In the genomic region with DNA sequence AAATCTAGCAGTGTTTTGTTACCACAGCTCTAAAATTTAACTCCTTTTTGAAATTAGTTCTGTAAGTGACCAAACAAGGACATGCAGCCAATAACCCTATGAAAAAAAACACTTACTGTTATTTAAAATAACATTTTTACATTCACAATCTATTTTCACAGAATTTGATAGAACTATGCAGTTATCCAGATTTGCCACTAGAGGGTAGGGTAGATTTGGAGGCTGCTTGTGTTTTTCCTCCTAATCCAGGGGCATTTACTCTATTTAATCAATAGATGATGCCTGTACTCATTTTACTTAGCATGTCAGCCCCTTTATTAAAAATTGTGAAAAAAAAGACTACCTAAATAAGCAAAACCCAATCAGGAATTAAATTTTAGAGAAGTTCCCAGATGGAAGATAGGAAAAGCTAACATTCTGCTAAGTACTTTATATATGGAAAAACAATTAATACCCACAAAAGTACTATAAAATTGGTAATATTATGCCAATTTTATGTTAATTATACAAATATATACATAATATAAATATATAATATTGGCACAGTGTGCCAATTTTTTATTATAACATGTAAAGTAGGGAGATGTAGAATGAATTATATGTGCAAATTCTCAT, we compare ENCODE assay signal across 9 cellular contexts. TPM values are rescaled to one million over a fixed set of nuclear protein-coding genes. Genes with fewer than 3 reads are reported as not detected.
A peak's percentile ranks its signal among the peaks of the same experiment; 100 is the strongest.
DNase-seq lines count a peak whose midpoint lies in the region; ATAC-seq lines count a peak whose summit lies in the region.
"Had no signal": no experiment of that assay in that cellular context is flagged by ENCODE, and none has a peak within 500 bp of the region (broad histone marks: within the 10 kb centered on the region; RNA-seq: fewer than 3 reads in every experiment).

No MANE protein-coding gene starts in this region.

- no peak overlapping the region for H3K4me3 Mint-ChIP-seq in T-helper 2 cell treated with Interferon-gamma antibody and Interleukin-4, amounts not matched to agents 5 μg/mL and 100 μg/mL, for 36 hours
- H3K4me3 Mint-ChIP-seq in activated naive CD8-positive, alpha-beta T cell treated with anti-CD3 and anti-CD28 coated beads for 36 hours: no peak overlapping the region

- no peaks in the 10 kb centered on the region for H3K9me3 Mint-ChIP-seq in T-helper 2 cell treated with Interferon-gamma antibody and Interleukin-4, amounts not matched to agents 5 μg/mL and 100 μg/mL, for 36 hours
- H3K9me3 Mint-ChIP-seq in activated naive CD8-positive, alpha-beta T cell treated with anti-CD3 and anti-CD28 coated beads for 36 hours: no peaks in the 10 kb centered on the region

- in situ Hi-C loops in G401 (cut with HindIII; ENCODE audit: low sequenced_read_pairs): no loop called here

- DNase-seq in G401 (ENCODE audit: low spot score) (peak; percentile 23), MV-4-11 (lab: John Stamatoyannopoulos, UW) (peak; percentile 11), astrocyte of the hippocampus (ENCODE audit: low read depth, low spot score) (peak; percentile 26), left colon (no peak)
- no peak for DNase-seq in T-helper 2 cell treated with Interferon-gamma antibody and Interleukin-4, amounts not matched to agents 5 μg/mL and 100 μg/mL, for 36 hours (ENCODE audit: low spot score)
- no peak for DNase-seq in activated naive CD8-positive, alpha-beta T cell treated with anti-CD3 and anti-CD28 coated beads for 36 hours

- H3K36me3 Mint-ChIP-seq in T-helper 2 cell treated with Interferon-gamma antibody and Interleukin-4, amounts not matched to agents 5 μg/mL and 100 μg/mL, for 36 hours (ENCODE audit: low read depth): no peaks in the 10 kb centered on the region
- H3K36me3 Mint-ChIP-seq in activated naive CD8-positive, alpha-beta T cell treated with anti-CD3 and anti-CD28 coated beads for 36 hours: no peaks in the 10 kb centered on the region

- ATAC-seq in left colon (peak; percentile 41), GM19324 (IDR thresholded peaks at IDR 0.05; ENCODE audit: low FRiP score, unreplicated experiment) (no peak), GM18511 (IDR thresholded peaks at IDR 0.05; ENCODE audit: unreplicated experiment) (no peak)

- peaks cover 25% of the 10 kb centered on the region for H3K27me3 Mint-ChIP-seq in T-helper 2 cell treated with Interferon-gamma antibody and Interleukin-4, amounts not matched to agents 5 μg/mL and 100 μg/mL, for 36 hours (ENCODE audit: low read depth)
- H3K27me3 Mint-ChIP-seq in activated naive CD8-positive, alpha-beta T cell treated with anti-CD3 and anti-CD28 coated beads for 36 hours: peaks cover 20% of the 10 kb centered on the region

- intact Hi-C loops in left colon (cut with DNase I, micrococcal nuclease): no loop called here

- H3K4me1 Mint-ChIP-seq in T-helper 2 cell treated with Interferon-gamma antibody and Interleukin-4, amounts not matched to agents 5 μg/mL and 100 μg/mL, for 36 hours (ENCODE audit: low read depth): no peaks in the 10 kb centered on the region
- H3K4me1 Mint-ChIP-seq in activated naive CD8-positive, alpha-beta T cell treated with anti-CD3 and anti-CD28 coated beads for 36 hours: no peaks in the 10 kb centered on the region

- H3K27ac Mint-ChIP-seq in T-helper 2 cell treated with Interferon-gamma antibody and Interleukin-4, amounts not matched to agents 5 μg/mL and 100 μg/mL, for 36 hours: no peak overlapping the region
- no peak overlapping the region for H3K27ac Mint-ChIP-seq in activated naive CD8-positive, alpha-beta T cell treated with anti-CD3 and anti-CD28 coated beads for 36 hours

RNA-seq across cellular contexts. Expression of a gene that starts 18.1 kb away (rescaled TPM):
- not detected in 2 replicates for total RNA-seq in G401 (2014; rRNA removed; shearing (Covaris generic))
- total RNA-seq in left colon: not detected
- total RNA-seq in activated naive CD8-positive, alpha-beta T cell treated with anti-CD3 and anti-CD28 coated beads for 36 hours: not detected
- total RNA-seq: SJSA1 had no signal

RNA-seq across cellular contexts. Expression of a gene that starts 23.7 kb away (rescaled TPM):
- not detected in 2 replicates for total RNA-seq in G401 (2014; rRNA removed; shearing (Covaris generic))
- not detected for total RNA-seq in left colon
- total RNA-seq in activated naive CD8-positive, alpha-beta T cell treated with anti-CD3 and anti-CD28 coated beads for 36 hours: not detected
- total RNA-seq: SJSA1 had no signal

Comparison
In these comparisons a context has a peak if more than half of its experiments do, and no peak if none do; other contexts are left out.
1. DNase-seq: peak in G401 (single experiment), MV-4-11 (single experiment) and astrocyte of the hippocampus (single experiment); none in left colon (0 of 2), T-helper 2 cell treated with Interferon-gamma antibody and Interleukin-4, amounts not matched to agents 5 μg/mL and 100 μg/mL, for 36 hours (single experiment) and activated naive CD8-positive, alpha-beta T cell treated with anti-CD3 and anti-CD28 coated beads for 36 hours (single experiment).